ENCODE assay signal across 1 cellular context in genomic region chr17:38749222-38750043, GRCh38.
TF ChIP-seq lines count a peak whose summit lies in the region.

No MANE protein-coding gene starts in this region.

TF ChIP-seq in HepG2, 621 proteins besides CTCF, POLR2A, EP300 and RAD21 (continued from another document and continues in another):
- TF ChIP-seq PITX1 (CRISPR knock-in tag; IDR thresholded peaks at IDR 0.05) (peak; percentile 74), HIC2 (CRISPR knock-in tag; IDR thresholded peaks at IDR 0.05; ENCODE audit: low read depth) (0 out of 2 replicates have a peak, but pooled peaks have one; percentile 16), IRF1 (CRISPR knock-in tag; IDR thresholded peaks at IDR 0.05; ENCODE audit: low read depth) (no peak), SAP130 (CRISPR knock-in tag; IDR thresholded peaks at IDR 0.05; ENCODE audit: low read depth) (peak; percentile 98), MAF1 (CRISPR knock-in tag; IDR thresholded peaks at IDR 0.05; ENCODE audit: borderline replicate concordance) (peak; percentile 81; the same call in 1 of the 2 replicates), SKI (IDR thresholded peaks at IDR 0.05; ENCODE audit: partially characterized antibody) (peak; percentile 36), PAXIP1 (CRISPR knock-in tag; conservative IDR thresholded peaks at IDR 0.05) (peak; percentile 67), SMARCE1 (IDR thresholded peaks at IDR 0.05; ENCODE audit: borderline replicate concordance) (no peak), ZNF678 (CRISPR knock-in tag; IDR thresholded peaks at IDR 0.05) (no peak; the same call in 1 of the 2 replicates), SOX6 (IDR thresholded peaks at IDR 0.05) (no peak), SOX6 (CRISPR knock-in tag; IDR thresholded peaks at IDR 0.05) (peak; percentile 69), MYPOP (CRISPR knock-in tag; IDR thresholded peaks at IDR 0.05) (peak; percentile 95; the same call in 1 of the 2 replicates), ZNF276 (CRISPR knock-in tag; IDR thresholded peaks at IDR 0.05; ENCODE audit: low read depth) (no peak), ZNF552 (CRISPR knock-in tag; IDR thresholded peaks at IDR 0.05; ENCODE audit: borderline replicate concordance) (no peak), HOXD1 (CRISPR knock-in tag; IDR thresholded peaks at IDR 0.05) (peak; percentile 87), CSRNP1 (CRISPR knock-in tag; IDR thresholded peaks at IDR 0.05) (peak; percentile 69), FOXO4 (CRISPR knock-in tag; conservative IDR thresholded peaks at IDR 0.05) (peak; percentile 94; the same call in 1 of the 2 replicates), ZNF251 (CRISPR knock-in tag; IDR thresholded peaks at IDR 0.05) (no peak), ZNF264 (CRISPR knock-in tag; IDR thresholded peaks at IDR 0.05) (peak; percentile 83; the same call in 1 of the 2 replicates), ZNF550 (CRISPR knock-in tag; IDR thresholded peaks at IDR 0.05; ENCODE audit: borderline replicate concordance) (no peak), SIN3A (IDR thresholded peaks at IDR 0.05; ENCODE audit: borderline replicate concordance, low read depth, low read length) (peak; percentile 82), ZNF720 (CRISPR knock-in tag; IDR thresholded peaks at IDR 0.05) (no peak), HDAC1 (CRISPR knock-in tag; IDR thresholded peaks at IDR 0.05) (peak; percentile 89), ZBTB3 (CRISPR knock-in tag; IDR thresholded peaks at IDR 0.05; ENCODE audit: borderline replicate concordance, low read depth) (no peak; the same call in 1 of the 2 replicates), RARG (CRISPR knock-in tag; IDR thresholded peaks at IDR 0.05; ENCODE audit: low read depth) (no peak; the same call in 1 of the 2 replicates), MNT (IDR thresholded peaks at IDR 0.05) (no peak), PTBP1 (IDR thresholded peaks at IDR 0.05; ENCODE audit: low read depth, low read length, poor library complexity, severe bottlenecking) (peak; percentile 82), ZBTB7B (CRISPR knock-in tag; IDR thresholded peaks at IDR 0.05) (peak; percentile 89; the same call in 1 of the 2 replicates), GZF1 (CRISPR knock-in tag; IDR thresholded peaks at IDR 0.05) (no peak), PRMT3 (CRISPR knock-in tag; IDR thresholded peaks at IDR 0.05; ENCODE audit: borderline replicate concordance, low read depth) (0 out of 2 replicates have a peak, but pooled peaks have one; percentile 39), ZNF124 (CRISPR knock-in tag; IDR thresholded peaks at IDR 0.05) (no peak; the same call in 1 of the 2 replicates), FOXC1 (CRISPR knock-in tag; IDR thresholded peaks at IDR 0.05; ENCODE audit: borderline replicate concordance) (peak; percentile 81; the same call in 1 of the 2 replicates), ZNF574 (CRISPR knock-in tag; IDR thresholded peaks at IDR 0.05) (peak; percentile 95), GABPB1 (CRISPR knock-in tag; IDR thresholded peaks at IDR 0.05) (peak; percentile 90), ARNT2 (CRISPR knock-in tag; IDR thresholded peaks at IDR 0.05; ENCODE audit: low read depth) (peak; percentile 11; the same call in 1 of the 2 replicates), RCOR2 (CRISPR knock-in tag; IDR thresholded peaks at IDR 0.05) (no peak), ZNF484 (CRISPR knock-in tag; IDR thresholded peaks at IDR 0.05; ENCODE audit: borderline replicate concordance, low read depth) (no peak), ZFP41 (CRISPR knock-in tag; IDR thresholded peaks at IDR 0.05; ENCODE audit: borderline replicate concordance) (peak; percentile 64; the same call in 1 of the 2 replicates), PPARG (CRISPR knock-in tag; conservative IDR thresholded peaks at IDR 0.05) (peak; percentile 13), ZFP82 (CRISPR knock-in tag; IDR thresholded peaks at IDR 0.05; ENCODE audit: borderline replicate concordance) (peak; percentile 49; the same call in 1 of the 2 replicates), SYNCRIP (IDR thresholded peaks at IDR 0.05; ENCODE audit: insufficient read depth, low read depth, low read length) (no peak)
